Comparison of ENCODE assay signal across 10 cellular contexts in genomic region chr10:73576890-73577591, GRCh38. TPM values are rescaled to one million over a fixed set of nuclear protein-coding genes. Genes with fewer than 3 reads are reported as not detected.
DNase-seq lines count a peak whose midpoint lies in the region; ATAC-seq, FAIRE-seq and TF ChIP-seq lines count a peak whose summit lies in the region.
"Had no signal": no experiment of that assay in that cellular context is flagged by ENCODE, and none has a peak within 500 bp of the region (broad histone marks: within the 10 kb centered on the region; RNA-seq: fewer than 3 reads in every experiment).

No MANE protein-coding gene starts in this region.

- no peak for FAIRE-seq in bronchial epithelial cell (lab: Jason Lieb, UNC)

- CTCF ChIA-PET in GM10248 (lab: Yijun Ruan, JAX) = interaction anchor here (1.4 kb wide), 1 partner anchor 21 kb away, joined by 4 read pairs; no protein-coding TSS in a partner anchor

- H3K4me1 Mint-ChIP-seq in stimulated activated naive B cell treated with anti-CD40 and anti-IgM and Interleukin-4, amounts not matched to agents 10 μg/mL and 1 μg/mL and 100 μg/mL, for 72 hours = peaks cover 7 to 22% of the 10 kb centered on the region in 2 donors

- no peaks in the 10 kb centered on the region for H3K9me3 Mint-ChIP-seq in stimulated activated naive B cell treated with anti-CD40 and anti-IgM and Interleukin-4, amounts not matched to agents 10 μg/mL and 1 μg/mL and 100 μg/mL, for 72 hours
- H3K9me3 Mint-ChIP-seq: naive thymus-derived CD8-positive, alpha-beta T cell had no signal

- DNase-seq in bronchial epithelial cell (ENCODE audit: low read depth) (peak; percentile 38), GM10248 (ENCODE audit: extremely low spot score) (no peak), NAMALWA (ENCODE audit: low spot score) (no peak), T1000 (lab: John Stamatoyannopoulos, UW) (no peak)
- no peak for DNase-seq in stimulated activated naive B cell treated with anti-CD40 and anti-IgM and Interleukin-4, amounts not matched to agents 10 μg/mL and 1 μg/mL and 100 μg/mL, for 72 hours
- DNase-seq: activated CD4-positive, alpha-beta T cell treated with anti-CD3 and anti-CD28 coated beads for 4 hours; naive thymus-derived CD8-positive, alpha-beta T cell had no signal

- peaks cover 17% of the 10 kb centered on the region for H3K36me3 ChIP-seq in HUES6 (ENCODE audit: control insufficient read depth, insufficient read depth, low read length)
- no peaks in the 10 kb centered on the region for H3K36me3 ChIP-seq in bronchial epithelial cell (ENCODE audit: control insufficient read depth, insufficient read depth, low read length)

- no peaks in the 10 kb centered on the region for H3K36me3 Mint-ChIP-seq in stimulated activated naive B cell treated with anti-CD40 and anti-IgM and Interleukin-4, amounts not matched to agents 10 μg/mL and 1 μg/mL and 100 μg/mL, for 72 hours

- 0 out of 2 replicates have a peak, but pooled peaks cover 1% of the 10 kb centered on the region for H3K4me1 ChIP-seq in HUES6 (ENCODE audit: control insufficient read depth, insufficient read depth, low read length)

- no peaks in the 10 kb centered on the region for H3K27me3 Mint-ChIP-seq in stimulated activated naive B cell treated with anti-CD40 and anti-IgM and Interleukin-4, amounts not matched to agents 10 μg/mL and 1 μg/mL and 100 μg/mL, for 72 hours
- H3K27me3 Mint-ChIP-seq: naive thymus-derived CD8-positive, alpha-beta T cell had no signal

- POLR2A ChIA-PET in GM10248 (lab: Yijun Ruan, JAX) = no interaction called here

- H3K4me3 Mint-ChIP-seq in stimulated activated naive B cell treated with anti-CD40 and anti-IgM and Interleukin-4, amounts not matched to agents 10 μg/mL and 1 μg/mL and 100 μg/mL, for 72 hours = no peak overlapping the region
- H3K4me3 Mint-ChIP-seq: naive thymus-derived CD8-positive, alpha-beta T cell had no signal

- H3K9me3 ChIP-seq in HUES6 (ENCODE audit: control insufficient read depth, insufficient read depth, low read depth, low read length) = no peaks in the 10 kb centered on the region

- TF ChIP-seq CTCF in bronchial epithelial cell (IDR thresholded peaks at IDR 0.05; ENCODE audit: insufficient read depth, low read length, severe bottlenecking) = no peak
- no peak for TF ChIP-seq CTCF in GM10248 (IDR thresholded peaks at IDR 0.05; ENCODE audit: control extremely low read depth, extremely low read depth, low read depth, missing control alignments)

- ATAC-seq in stimulated activated naive B cell treated with anti-CD40 and anti-IgM and Interleukin-4, amounts not matched to agents 10 μg/mL and 1 μg/mL and 100 μg/mL, for 72 hours (replicated peaks) = no peak
- ATAC-seq in HG03432 (IDR thresholded peaks at IDR 0.05; ENCODE audit: unreplicated experiment) = no peak
- ATAC-seq: naive thymus-derived CD8-positive, alpha-beta T cell had no signal

- peak overlapping the region; percentile 19; the same call in 1 of the 2 replicates for H3K27ac ChIP-seq in HUES6 (ENCODE audit: low read depth, low read length)
- H3K27ac ChIP-seq in layer of hippocampus (ENCODE audit: low read depth, low read length) = peak overlapping the region; percentile 31

- peak overlapping the region; percentile 26 for H3K27ac Mint-ChIP-seq in stimulated activated naive B cell treated with anti-CD40 and anti-IgM and Interleukin-4, amounts not matched to agents 10 μg/mL and 1 μg/mL and 100 μg/mL, for 72 hours

- H3K27me3 ChIP-seq in HUES6 (ENCODE audit: control insufficient read depth, insufficient read depth, low read length) (no peaks in the 10 kb centered on the region), bronchial epithelial cell (ENCODE audit: control insufficient read depth, insufficient read depth, low read length) (no peaks in the 10 kb centered on the region), layer of hippocampus (ENCODE audit: control insufficient read depth, insufficient read depth, low read length) (no peaks in the 10 kb centered on the region)

- H3K9ac ChIP-seq in HUES6 (ENCODE audit: low read length) = no peak overlapping the region

- H3K4me3 ChIP-seq in HUES6 (ENCODE audit: low read depth, low read length) (no peak overlapping the region), bronchial epithelial cell (ENCODE audit: low read depth, low read length) (no peak overlapping the region)

RNA-seq across cellular contexts. Expression of gene USP54, which starts 14.1 kb away (rescaled TPM):
- total RNA-seq in bronchial epithelial cell = 5.8 and 24.5 TPM in 2 replicates
